In the genomic region with DNA sequence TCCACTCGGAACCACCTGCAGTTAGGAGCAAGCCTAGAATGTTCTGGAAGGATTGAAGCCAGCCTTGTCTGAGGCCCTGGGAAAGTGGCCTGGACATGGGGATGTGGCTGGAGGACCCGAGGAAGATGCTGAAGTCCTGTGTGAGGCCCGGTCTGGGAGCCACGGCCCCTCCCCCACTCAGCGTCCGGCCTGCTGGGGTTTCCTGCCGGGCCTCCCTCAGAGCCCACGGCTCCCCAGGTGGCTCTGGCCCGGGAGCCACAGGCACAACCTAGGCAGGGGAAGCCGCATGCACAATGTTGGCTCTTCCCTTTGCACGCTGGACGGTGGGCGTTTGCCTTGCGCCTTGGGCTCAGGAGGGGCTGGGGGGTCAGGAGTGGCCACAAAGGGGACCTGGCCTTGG, we compare ENCODE assay signal across 22 cellular contexts. TPM values are rescaled to one million over a fixed set of nuclear protein-coding genes. Genes with fewer than 3 reads are reported as not detected.
"Had no signal": no experiment of that assay in that cellular context is flagged by ENCODE, and none has a peak within 500 bp of the region (broad histone marks: within the 10 kb centered on the region; RNA-seq: fewer than 3 reads in every experiment).

No MANE protein-coding gene starts in this region.

- DNase-seq: IMR-90, Karpas-422, KG1, MM.1S, NCI-H1092 treated with DMSO at 0.1 percent for 48 hours, NCI-H1436, NCI-H187, NCI-H2029, NCI-H2081 treated with DMSO at 0.1 percent for 48 hours, NCI-H2171, NCI-H226, NCI-H446, NCI-H510A, NCI-H524 treated with DMSO at 0.1 percent for 48 hours, NCI-H69, NCI-H774, Right ventricle myocardium superior, RPMI8226, SIG-M5 had no signal

- H3K27ac ChIP-seq: SJSA1, SK-N-MC had no signal

- H3K9me3 ChIP-seq: SJSA1 had no signal

- H3K4me3 ChIP-seq: SJSA1, SK-N-MC had no signal

- H3K36me3 ChIP-seq: SJSA1 had no signal

- H3K4me1 ChIP-seq: SJSA1 had no signal

RNA-seq across cellular contexts. Expression of a gene that starts 39.0 kb away (rescaled TPM):
- total RNA-seq: HT-29, IMR-90, Right ventricle myocardium superior, SJSA1 had no signal
- polyA plus RNA-seq: IMR-90 had no signal
